Comparison of ENCODE assay signal across 13 cellular contexts in genomic region chr2:10981941-10982381, GRCh38.
A peak's percentile ranks its signal among the peaks of the same experiment; 100 is the strongest.
DNase-seq lines count a peak whose midpoint lies in the region; ATAC-seq and TF ChIP-seq lines count a peak whose summit lies in the region.
"Had no signal": no experiment of that assay in that cellular context is flagged by ENCODE, and none has a peak within 500 bp of the region (broad histone marks: within the 10 kb centered on the region; RNA-seq: fewer than 3 reads in every experiment).

No MANE protein-coding gene starts in this region.

- no peak overlapping the region for H4K91ac ChIP-seq in neuronal stem cell (ENCODE audit: low read depth, low read length, poor library complexity)

- peak overlapping the region; percentile 2 for H3K18ac ChIP-seq in neuronal stem cell (ENCODE audit: low read length)

- H2BK15ac ChIP-seq in neuronal stem cell (ENCODE audit: low read length), result no peak overlapping the region

- peak overlapping the region; percentile 56 for H2AK5ac ChIP-seq in neuronal stem cell (ENCODE audit: low read depth, low read length)

- peak overlapping the region; percentile 22 for H3K23ac ChIP-seq in neuronal stem cell (ENCODE audit: low read depth, low read length, poor library complexity)

- H2BK5ac ChIP-seq in neuronal stem cell (ENCODE audit: low read length), result no peak overlapping the region

- peaks cover 0 to 4% of the 10 kb centered on the region in 2 donors for H3K4me1 ChIP-seq in right atrium auricular region
- H3K4me1 ChIP-seq in heart left ventricle, result peaks cover 0 to 29% (median 4%) of the 10 kb centered on the region in 12 donors
- peaks cover 5 to 27% of the 10 kb centered on the region in 2 donors for H3K4me1 ChIP-seq in neuronal stem cell (ENCODE audit: control insufficient read depth in 2 of 2, insufficient read depth in 1 of 2, low read depth in 1 of 2, low read length in 2 of 2)

- no peak overlapping the region for H2AFZ ChIP-seq in neuronal stem cell (ENCODE audit: low read length)
- H2AFZ ChIP-seq: GM23248 had no signal

- H3K36me3 ChIP-seq in right atrium auricular region (no peaks in the 10 kb centered on the region), heart left ventricle (no peaks in the 10 kb centered on the region), neuronal stem cell (replicated peaks in 1 of 2; ENCODE audit: control insufficient read depth in 2 of 2, insufficient read depth in 2 of 2, low read length in 2 of 2) (no peaks in the 10 kb centered on the region)
- H3K36me3 ChIP-seq: BLaER1 treated with 17β-estradiol and CSF1 and Interleukin-3, amounts not matched to agents 10 nM and 100 nM had no signal

- no peak overlapping the region for H3K9ac ChIP-seq in neuronal stem cell (ENCODE audit: low read depth, low read length, poor library complexity)
- H3K9ac ChIP-seq: BLaER1 treated with 17β-estradiol and CSF1 and Interleukin-3, amounts not matched to agents 10 nM and 100 nM; GM23248 had no signal

- ATAC-seq in Right ventricle myocardium inferior (peak; percentile 57), heart left ventricle (peak; percentile 50 to 67 (median 58))
- ATAC-seq: HCT116 had no signal

- H3K27me3 ChIP-seq in right atrium auricular region (no peaks in the 10 kb centered on the region), heart left ventricle (peaks cover 0 to 15% (median 0%) of the 10 kb centered on the region in 9 donors), neuronal stem cell (ENCODE audit: control insufficient read depth in 3 of 3, insufficient read depth in 3 of 3, low read depth in 1 of 3, low read length in 3 of 3) (no peaks in the 10 kb centered on the region)
- H3K27me3 ChIP-seq: BLaER1 treated with 17β-estradiol and CSF1 and Interleukin-3, amounts not matched to agents 10 nM and 100 nM had no signal

- no peak overlapping the region for H4K8ac ChIP-seq in neuronal stem cell (ENCODE audit: low read depth, low read length)

- peak; percentile 78 for DNase-seq in Right ventricle myocardium inferior (ENCODE audit: missing footprints)
- no peak for DNase-seq in right atrium auricular region (ENCODE audit: low spot score)
- DNase-seq in heart left ventricle, result peak; percentile 68 to 82 (median 75)
- DNase-seq in neuronal stem cell (ENCODE audit: low spot score), result no peak
- no peak for DNase-seq in stimulated activated CD4-positive, alpha-beta T cell treated with anti-CD3 and anti-CD28 coated beads, Interleukin-2, amount 100 ng/mL, for 48 hours
- DNase-seq in NCI-H146 treated with DMSO at 0.1 percent for 48 hours (lab: John Stamatoyannopoulos, UW; ENCODE audit: unreplicated experiment), result no peak
- DNase-seq in GM19240 (ENCODE audit: insufficient read length, low spot score), result no peak
- DNase-seq in activated CD4-positive, alpha-beta T cell treated with anti-CD3 and anti-CD28 coated beads, Interleukin-2, amount 50 U/mL, for 1 hour, result no peak
- DNase-seq: ACHN; CD4-positive, CD25-positive, alpha-beta regulatory T cell; GM23248 had no signal

- no peak overlapping the region for H3K4ac ChIP-seq in neuronal stem cell (ENCODE audit: low read length)

- TF ChIP-seq POLR2A in heart left ventricle (IDR thresholded peaks at IDR 0.05), result no peak

- no peak overlapping the region for H3K14ac ChIP-seq in neuronal stem cell (ENCODE audit: low read length)

- H3K79me1 ChIP-seq in neuronal stem cell (ENCODE audit: low read depth, low read length), result no peaks in the 10 kb centered on the region

- no peak overlapping the region for H3K4me2 ChIP-seq in neuronal stem cell (ENCODE audit: insufficient read depth, low read length, poor library complexity, severe bottlenecking)
- H3K4me2 ChIP-seq: BLaER1 treated with 17β-estradiol and CSF1 and Interleukin-3, amounts not matched to agents 10 nM and 100 nM had no signal

- TF ChIP-seq CTCF in right atrium auricular region (IDR thresholded peaks at IDR 0.05), result no peak
- no peak for TF ChIP-seq CTCF in heart left ventricle (IDR thresholded peaks at IDR 0.05)

- peak overlapping the region in 1 of 2 donors; percentile 2 for H3K27ac ChIP-seq in right atrium auricular region
- peak overlapping the region in 6 of 12 donors; percentile 9 to 79 (median 72) for H3K27ac ChIP-seq in heart left ventricle
- no peak overlapping the region for H3K27ac ChIP-seq in neuronal stem cell (replicated peaks; ENCODE audit: low read length)
- H3K27ac ChIP-seq: BLaER1 treated with 17β-estradiol and CSF1 and Interleukin-3, amounts not matched to agents 10 nM and 100 nM; GM23248 had no signal

- no peak overlapping the region for H2BK120ac ChIP-seq in neuronal stem cell (ENCODE audit: low read depth, low read length)

- H2BK12ac ChIP-seq in neuronal stem cell (ENCODE audit: low read length), result no peak overlapping the region

- H3K9me3 ChIP-seq in right atrium auricular region, result no peaks in the 10 kb centered on the region
- H3K9me3 ChIP-seq in heart left ventricle, result no peaks in the 10 kb centered on the region
- H3K9me3 ChIP-seq in neuronal stem cell (replicated peaks in 1 of 2; ENCODE audit: control insufficient read depth in 2 of 2, insufficient read depth in 1 of 2, low read depth in 1 of 2, low read length in 2 of 2), result no peaks in the 10 kb centered on the region
- H3K9me3 ChIP-seq: BLaER1 treated with 17β-estradiol and CSF1 and Interleukin-3, amounts not matched to agents 10 nM and 100 nM had no signal

- H3K4me3 ChIP-seq in right atrium auricular region, result no peak overlapping the region
- H3K4me3 ChIP-seq in heart left ventricle, result no peak overlapping the region
- no peak overlapping the region for H3K4me3 ChIP-seq in neuronal stem cell (ENCODE audit: low read length in 2 of 2)
- H3K4me3 ChIP-seq: BLaER1 treated with 17β-estradiol and CSF1 and Interleukin-3, amounts not matched to agents 10 nM and 100 nM; GM23248 had no signal

- intact Hi-C loops in Right ventricle myocardium inferior (cut with DNase I) (no loop called here), heart left ventricle (cut with DNase I) (loop anchor here in 2 of 10 donors (5.0 to 10.0 kb wide), 2 partner anchors 45 to 147 kb away; no protein-coding TSS in a partner anchor)

- 81 to 87% (median 85%) methylated on average over 12 of the region's 12 CpGs for WGBS in heart left ventricle, 4 donors
- WGBS in neuronal stem cell (ENCODE audit: extremely low coverage in 2 of 2, insufficient read length in 2 of 2, insufficient replicate concordance in 1 of 2), 2 donors, result no CpG with 5 or more reads among the region's 12 CpGs

Comparison
In these comparisons a context has a peak if more than half of its experiments do, and no peak if none do; other contexts are left out.
1. DNase-seq: peak in Right ventricle myocardium inferior (single experiment) and heart left ventricle (5 of 5); none in right atrium auricular region (single experiment), neuronal stem cell (single experiment), stimulated activated CD4-positive, alpha-beta T cell treated with anti-CD3 and anti-CD28 coated beads, Interleukin-2, amount 100 ng/mL, for 48 hours (0 of 2), NCI-H146 treated with DMSO at 0.1 percent for 48 hours (single experiment), GM19240 (single experiment) and activated CD4-positive, alpha-beta T cell treated with anti-CD3 and anti-CD28 coated beads, Interleukin-2, amount 50 U/mL, for 1 hour (single experiment).